Comparison of ENCODE assay signal across 1 cellular context in genomic region chr19:42254083-42254849, GRCh38.
A peak's percentile ranks its signal among the peaks of the same experiment; 100 is the strongest.
TF ChIP-seq lines count a peak whose summit lies in the region.

No MANE protein-coding gene starts in this region.

TF ChIP-seq in K562, 482 proteins besides CTCF, POLR2A, EP300 and RAD21 (continued from another document and continues in another):
- TF ChIP-seq TFAP4 (CRISPR knock-in tag; IDR thresholded peaks at IDR 0.05; ENCODE audit: borderline replicate concordance) (peak; percentile 45; the same call in 1 of the 2 replicates), ZC3H4 (CRISPR knock-in tag; IDR thresholded peaks at IDR 0.05; ENCODE audit: borderline replicate concordance) (no peak), MCM2 (IDR thresholded peaks at IDR 0.05; ENCODE audit: low read depth) (no peak), ZNF780A (CRISPR knock-in tag; IDR thresholded peaks at IDR 0.05) (no peak), MCM7 (IDR thresholded peaks at IDR 0.05) (no peak), MBD1 (CRISPR knock-in tag; IDR thresholded peaks at IDR 0.05) (no peak), U2AF1 (optimal IDR thresholded peaks at IDR 0.05; ENCODE audit: low read depth, low read length) (no peak), PCBP1 (IDR thresholded peaks at IDR 0.05; ENCODE audit: low read depth, low read length, poor library complexity, severe bottlenecking) (peak; percentile 76), NFYB (IDR thresholded peaks at IDR 0.05; ENCODE audit: extremely low read depth, insufficient read length) (no peak), PTTG1 (tag; IDR thresholded peaks at IDR 0.05; ENCODE audit: low read depth) (no peak), SMAD4 (CRISPR knock-in tag; conservative IDR thresholded peaks at IDR 0.05) (peak; percentile 24; the same call in 1 of the 2 replicates), CBX1 (IDR thresholded peaks at IDR 0.05; ENCODE audit: low read depth) (no peak), FOXM1 (IDR thresholded peaks at IDR 0.05; ENCODE audit: low read depth) (peak; percentile 88), FOXM1 (CRISPR knock-in tag; IDR thresholded peaks at IDR 0.05; ENCODE audit: low read depth) (no peak), HDAC6 (IDR thresholded peaks at IDR 0.05; ENCODE audit: low read depth, low read length) (no peak), ATF2 (CRISPR knock-in tag; IDR thresholded peaks at IDR 0.05) (no peak), POLR2H (tag; IDR thresholded peaks at IDR 0.05; ENCODE audit: low read depth) (no peak), CBX3 (IDR thresholded peaks at IDR 0.05; ENCODE audit: borderline replicate concordance in 1 of 2, low read length in 2 of 2) (no peak), CBX5 (IDR thresholded peaks at IDR 0.05; ENCODE audit: borderline replicate concordance, low read depth) (no peak), ZNF431 (CRISPR knock-in tag; IDR thresholded peaks at IDR 0.05) (no peak; the same call in 1 of the 2 replicates), HES1 (IDR thresholded peaks at IDR 0.05; ENCODE audit: low read depth) (no peak), TBL1XR1 (IDR thresholded peaks at IDR 0.05; ENCODE audit: low read length in 2 of 2) (no peak), CREB3L1 (IDR thresholded peaks at IDR 0.05; ENCODE audit: borderline replicate concordance, low read depth) (peak; percentile 46; the same call in 1 of the 2 replicates), NR2F6 (CRISPR knock-in tag; IDR thresholded peaks at IDR 0.05) (no peak), CXXC5 (CRISPR knock-in tag; IDR thresholded peaks at IDR 0.05) (peak; percentile 61), ZZZ3 (IDR thresholded peaks at IDR 0.05) (no peak), NKRF (IDR thresholded peaks at IDR 0.05; ENCODE audit: borderline replicate concordance) (0 out of 2 replicates have a peak, but pooled peaks have one; percentile 37), MAFK (IDR thresholded peaks at IDR 0.05; ENCODE audit: low read length) (no peak), PHB (CRISPR knock-in tag; IDR thresholded peaks at IDR 0.05) (0 out of 2 replicates have a peak, but pooled peaks have one; percentile 73), KDM1A (IDR thresholded peaks at IDR 0.05) (peak in 1 of 2 experiments; percentile 37; a peak in 1 of 4 replicates), MAX (CRISPR knock-in tag; IDR thresholded peaks at IDR 0.05) (no peak; the same call in none of the 2 replicates), FOXA3 (CRISPR knock-in tag; conservative IDR thresholded peaks at IDR 0.05 in 1 of 2, IDR thresholded peaks at IDR 0.05 in 1 of 2) (no peak), CREBBP (IDR thresholded peaks at IDR 0.05; ENCODE audit: low read depth, low read length) (no peak), IRF1 (CRISPR knock-in tag; IDR thresholded peaks at IDR 0.05; ENCODE audit: borderline replicate concordance) (no peak), SRSF7 (optimal IDR thresholded peaks at IDR 0.05; ENCODE audit: low read depth, low read length) (no peak), CHD2 (IDR thresholded peaks at IDR 0.05; ENCODE audit: low read depth, low read length) (no peak), ZNF274 (IDR thresholded peaks at IDR 0.05; ENCODE audit: borderline replicate concordance, low read depth, low read length) (no peak), PYGO2 (tag; IDR thresholded peaks at IDR 0.05) (no peak), ZNF23 (CRISPR knock-in tag; IDR thresholded peaks at IDR 0.05) (no peak), SMARCA5 (IDR thresholded peaks at IDR 0.05) (no peak), SP1 (CRISPR knock-in tag; IDR thresholded peaks at IDR 0.05) (peak; percentile 26; the same call in 1 of the 2 replicates), EZH2 (IDR thresholded peaks at IDR 0.05; ENCODE audit: borderline replicate concordance, low read depth, low read length) (no peak), BHLHE40 (IDR thresholded peaks at IDR 0.05; ENCODE audit: low read length) (peak; percentile 26; the same call in 1 of the 2 replicates), CHD1 (IDR thresholded peaks at IDR 0.05; ENCODE audit: low read length) (peak; percentile 8), GTF2E2 (tag; IDR thresholded peaks at IDR 0.05) (no peak), NR2C1 (IDR thresholded peaks at IDR 0.05) (no peak), NR2C1 (tag; IDR thresholded peaks at IDR 0.05) (no peak), ZBTB1 (CRISPR knock-in tag; IDR thresholded peaks at IDR 0.05; ENCODE audit: borderline replicate concordance, low read depth) (no peak), HINFP (tag; conservative IDR thresholded peaks at IDR 0.05; ENCODE audit: low read depth) (no peak), CCNT2 (IDR thresholded peaks at IDR 0.05; ENCODE audit: borderline replicate concordance, extremely low read depth, insufficient read length, low read depth, low read length) (peak; percentile 30), ARID1B (IDR thresholded peaks at IDR 0.05) (no peak), DACH1 (IDR thresholded peaks at IDR 0.05; ENCODE audit: partially characterized antibody) (no peak), SNIP1 (IDR thresholded peaks at IDR 0.05; ENCODE audit: low read depth) (no peak), HDAC2 (IDR thresholded peaks at IDR 0.05) (no peak), SNAPC5 (CRISPR knock-in tag; IDR thresholded peaks at IDR 0.05) (no peak), ZNF551 (CRISPR knock-in tag; IDR thresholded peaks at IDR 0.05) (no peak), TARDBP (IDR thresholded peaks at IDR 0.05) (no peak), TCF7 (IDR thresholded peaks at IDR 0.05; ENCODE audit: borderline replicate concordance) (no peak), SUPT5H (IDR thresholded peaks at IDR 0.05) (0 out of 2 replicates have a peak, but pooled peaks have one; percentile 43), BACH1 (tag; IDR thresholded peaks at IDR 0.05) (no peak), FOXP1 (CRISPR knock-in tag; IDR thresholded peaks at IDR 0.05) (no peak), ZBTB49 (CRISPR knock-in tag; IDR thresholded peaks at IDR 0.05; ENCODE audit: borderline replicate concordance) (no peak), SMARCB1 (IDR thresholded peaks at IDR 0.05; ENCODE audit: insufficient read length, low read depth) (no peak)
